In the genomic region with DNA sequence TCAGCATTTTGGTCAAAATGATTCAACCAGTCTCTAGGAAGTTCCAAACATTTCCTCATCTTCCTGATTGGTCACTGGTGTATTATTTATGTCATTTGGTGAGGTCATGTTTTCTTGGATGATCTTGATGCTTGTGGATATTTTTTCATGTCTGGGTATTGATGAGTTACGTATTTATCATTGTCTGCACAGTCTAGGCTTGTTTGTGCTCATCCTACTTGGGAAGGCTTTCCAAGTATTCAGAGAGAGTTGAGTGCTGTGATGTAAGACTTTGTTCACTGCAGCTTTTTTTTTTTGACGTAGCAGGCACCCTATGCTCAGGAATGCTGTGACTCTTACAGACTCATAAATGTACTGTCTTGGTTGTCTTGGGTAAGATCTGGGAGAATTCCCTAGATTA, we compare ENCODE assay signal across 25 cellular contexts.
"Had no signal": no experiment of that assay in that cellular context is flagged by ENCODE, and none has a peak within 500 bp of the region (broad histone marks: within the 10 kb centered on the region; RNA-seq: fewer than 3 reads in every experiment).

No MANE protein-coding gene starts in this region.

- H3K4me3 Mint-ChIP-seq: activated B cell treated with CpG ODN at 0.5 μM for 24 hours; activated CD4-positive, alpha-beta memory T cell treated with anti-CD3 and anti-CD28 coated beads, Interleukin-2, amount 10 ng/mL, durations not matched to agents 7 days and 5 days; activated naive CD4-positive, alpha-beta T cell treated with anti-CD3 and anti-CD28 coated beads for 36 hours; activated naive CD8-positive, alpha-beta T cell; activated T-helper 17 cell treated with anti-CD3 and anti-CD28 coated beads, Interleukin-2, amount 50 U/mL, for 72 hours; T-cell had no signal

- DNase-seq: activated B cell treated with CpG ODN at 0.5 μM for 24 hours; activated CD4-positive, alpha-beta memory T cell treated with anti-CD3 and anti-CD28 coated beads, Interleukin-2, amount 10 ng/mL, durations not matched to agents 7 days and 5 days; activated CD4-positive, alpha-beta T cell treated with anti-CD3 and anti-CD28 coated beads for 1 hour; activated CD4-positive, alpha-beta T cell treated with anti-CD3 and anti-CD28 coated beads, Interleukin-2, amount 50 U/mL, for 1 hour; activated gamma-delta T cell; activated naive CD4-positive, alpha-beta T cell treated with anti-CD3 and anti-CD28 coated beads for 36 hours; activated T-cell treated with anti-CD3 and anti-CD28 coated beads for 4 hours; activated T-cell treated with anti-CD3 and anti-CD28 coated beads, Interleukin-2, amount 50 U/mL, for 48 hours; brain microvascular endothelial cell; caudate nucleus; NCI-H1092; NCI-H1417; NCI-H1930; NCI-H2107; NCI-H2171 treated with DMSO at 0.1 percent for 48 hours; NCI-H226; NCI-H526 treated with DMSO at 0.1 percent for 48 hours; NCI-H82; T-cell; T-helper 2 cell; T1000 had no signal

- H3K27me3 ChIP-seq: brain microvascular endothelial cell had no signal

- H3K4me2 ChIP-seq: KMS-11 had no signal

- H3K9ac ChIP-seq: KMS-11 had no signal

- H3K4me1 Mint-ChIP-seq: activated B cell treated with CpG ODN at 0.5 μM for 24 hours; activated CD4-positive, alpha-beta memory T cell treated with anti-CD3 and anti-CD28 coated beads, Interleukin-2, amount 10 ng/mL, durations not matched to agents 7 days and 5 days; activated T-helper 17 cell treated with anti-CD3 and anti-CD28 coated beads, Interleukin-2, amount 50 U/mL, for 72 hours; T-cell had no signal

- H3K27ac ChIP-seq: brain microvascular endothelial cell, KMS-11, SK-N-MC had no signal

- H3K36me3 Mint-ChIP-seq: activated naive CD8-positive, alpha-beta T cell; T-cell had no signal

- H3K27ac Mint-ChIP-seq: activated B cell treated with CpG ODN at 0.5 μM for 24 hours; activated CD4-positive, alpha-beta memory T cell treated with anti-CD3 and anti-CD28 coated beads, Interleukin-2, amount 10 ng/mL, durations not matched to agents 7 days and 5 days; activated naive CD4-positive, alpha-beta T cell treated with anti-CD3 and anti-CD28 coated beads for 36 hours; activated naive CD8-positive, alpha-beta T cell; activated T-helper 17 cell treated with anti-CD3 and anti-CD28 coated beads, Interleukin-2, amount 50 U/mL, for 72 hours; T-cell had no signal

- H3K4me3 ChIP-seq: SK-N-MC had no signal

- H3K36me3 ChIP-seq: brain microvascular endothelial cell had no signal

- H3K27me3 Mint-ChIP-seq: activated B cell treated with CpG ODN at 0.5 μM for 24 hours; activated CD4-positive, alpha-beta memory T cell treated with anti-CD3 and anti-CD28 coated beads, Interleukin-2, amount 10 ng/mL, durations not matched to agents 7 days and 5 days; activated naive CD8-positive, alpha-beta T cell; activated T-helper 17 cell treated with anti-CD3 and anti-CD28 coated beads, Interleukin-2, amount 50 U/mL, for 72 hours; T-cell had no signal
